In the genomic region with DNA sequence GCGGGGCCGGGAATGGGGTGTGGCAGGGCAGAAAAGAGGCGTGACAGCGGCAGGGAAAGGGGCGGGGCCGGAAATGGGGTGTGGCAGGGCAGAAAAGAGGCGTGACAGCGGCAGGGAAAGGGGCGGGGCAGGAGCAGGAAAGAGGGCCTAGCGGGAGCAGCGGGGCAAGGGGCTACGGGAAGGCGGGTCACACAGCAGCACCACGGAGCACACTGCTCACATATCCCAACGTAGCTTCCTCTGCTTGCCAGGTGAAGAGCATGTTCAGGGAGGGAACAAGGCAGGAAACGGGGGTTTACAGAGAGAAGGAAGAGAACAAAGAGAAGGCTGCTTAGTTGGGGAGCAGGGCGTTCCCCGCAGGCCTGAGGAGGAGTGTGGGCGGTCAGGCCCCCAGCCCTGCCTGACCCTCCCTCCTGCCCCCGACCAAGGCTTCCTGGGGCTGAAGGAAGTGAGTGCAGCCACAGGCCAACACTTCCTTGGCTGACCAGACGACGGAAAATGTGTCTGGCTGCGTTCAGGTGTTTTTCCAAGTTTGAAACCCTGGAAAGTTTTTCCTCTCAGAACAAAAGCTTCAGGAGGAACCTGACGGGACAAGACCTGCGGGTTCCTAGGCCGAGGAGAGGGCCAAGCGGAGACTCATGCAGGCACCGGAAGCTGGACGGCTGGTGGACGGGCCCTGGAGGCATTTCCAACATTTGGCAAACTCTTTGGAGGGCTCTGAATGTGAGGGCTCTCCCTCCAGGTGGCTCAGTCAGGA, we compare ENCODE assay signal across 8 cellular contexts. TPM values are rescaled to one million over a fixed set of nuclear protein-coding genes. Genes with fewer than 3 reads are reported as not detected.
DNase-seq lines count a peak whose midpoint lies in the region; ATAC-seq and TF ChIP-seq lines count a peak whose summit lies in the region.

No MANE protein-coding gene starts in this region.

- no peaks in the 10 kb centered on the region for H3K27me3 ChIP-seq in cardiac muscle cell

- POLR2A ChIA-PET in HEK293T (lab: Yijun Ruan, JAX): interaction anchor here (1.1 to 1.5 kb wide), 2 partner anchors 9 to 14 kb away, joined by 3 to 5 read pairs; partner anchors contain the start of gene UCKL1

- H3K4me1 ChIP-seq in cardiac muscle cell (ENCODE audit: low read depth): no peaks in the 10 kb centered on the region

- peaks cover 0 to 1% of the 10 kb centered on the region in 2 donors for H3K9me3 Mint-ChIP-seq in stimulated activated naive B cell treated with anti-CD40 and anti-IgM and Interleukin-4, amounts not matched to agents 10 μg/mL and 1 μg/mL and 100 μg/mL, for 72 hours

- H3K36me3 ChIP-seq in cardiac muscle cell: peaks cover 24% of the 10 kb centered on the region

- H3K27ac ChIP-seq in cardiac muscle cell: peak overlapping the region; percentile 69

- CTCF ChIA-PET in HEK293T (lab: Yijun Ruan, JAX): interaction anchor here (0.6 kb wide), 1 partner anchor 89 kb away, joined by 5 read pairs; no protein-coding TSS in a partner anchor

- TF ChIP-seq CTCF in cardiac muscle cell (IDR thresholded peaks at IDR 0.05; ENCODE audit: low read depth, low read length): no peak

- DNase-seq in AG08395 (ENCODE audit: low spot score) (peak; percentile 43), HEK293T (ENCODE audit: extremely low spot score) (peak; percentile 76), cardiac muscle cell (ENCODE audit: low read depth in 1 of 2, low spot score in 1 of 2) (peak; percentile 12 to 74), NCI-H187 treated with DMSO at 0.1 percent for 48 hours (lab: John Stamatoyannopoulos, UW) (no peak), inferior parietal cortex (ENCODE audit: extremely low spot score) (no peak)
- peak; percentile 40 for DNase-seq in activated CD4-positive, alpha-beta T cell treated with anti-CD3 and anti-CD28 coated beads, Interleukin-2, amount 50 U/mL, for 1 hour
- DNase-seq in stimulated activated naive B cell treated with anti-CD40 and anti-IgM and Interleukin-4, amounts not matched to agents 10 μg/mL and 1 μg/mL and 100 μg/mL, for 72 hours: no peak

- H3K36me3 Mint-ChIP-seq in stimulated activated naive B cell treated with anti-CD40 and anti-IgM and Interleukin-4, amounts not matched to agents 10 μg/mL and 1 μg/mL and 100 μg/mL, for 72 hours: peaks cover 20 to 42% of the 10 kb centered on the region in 2 donors

- peaks cover 16 to 23% of the 10 kb centered on the region in 2 donors for H3K4me1 Mint-ChIP-seq in stimulated activated naive B cell treated with anti-CD40 and anti-IgM and Interleukin-4, amounts not matched to agents 10 μg/mL and 1 μg/mL and 100 μg/mL, for 72 hours

- ATAC-seq in stimulated activated naive B cell treated with anti-CD40 and anti-IgM and Interleukin-4, amounts not matched to agents 10 μg/mL and 1 μg/mL and 100 μg/mL, for 72 hours (replicated peaks): no peak
- no peak for ATAC-seq in GM19395 (IDR thresholded peaks at IDR 0.05; ENCODE audit: unreplicated experiment)

- peak overlapping the region in 1 of 2 donors; percentile 46 for H3K4me3 Mint-ChIP-seq in stimulated activated naive B cell treated with anti-CD40 and anti-IgM and Interleukin-4, amounts not matched to agents 10 μg/mL and 1 μg/mL and 100 μg/mL, for 72 hours

- no peaks in the 10 kb centered on the region for H3K27me3 Mint-ChIP-seq in stimulated activated naive B cell treated with anti-CD40 and anti-IgM and Interleukin-4, amounts not matched to agents 10 μg/mL and 1 μg/mL and 100 μg/mL, for 72 hours

- no peak overlapping the region for H3K4me3 ChIP-seq in cardiac muscle cell

- no peaks in the 10 kb centered on the region for H3K9me3 ChIP-seq in cardiac muscle cell (ENCODE audit: low read depth)

- peak overlapping the region; percentile 81 for H3K27ac Mint-ChIP-seq in stimulated activated naive B cell treated with anti-CD40 and anti-IgM and Interleukin-4, amounts not matched to agents 10 μg/mL and 1 μg/mL and 100 μg/mL, for 72 hours

TF ChIP-seq in HEK293T, 16 proteins besides CTCF, POLR2A, EP300 and RAD21:
- TF ChIP-seq NFRKB (IDR thresholded peaks at IDR 0.05): no peak
- TF ChIP-seq FOXM1 (IDR thresholded peaks at IDR 0.05; ENCODE audit: borderline replicate concordance): no peak
- TF ChIP-seq CTBP1 (IDR thresholded peaks at IDR 0.05; ENCODE audit: borderline replicate concordance): no peak
- no peak for TF ChIP-seq LEF1 (IDR thresholded peaks at IDR 0.05; ENCODE audit: borderline replicate concordance)
- no peak for TF ChIP-seq HDGF (IDR thresholded peaks at IDR 0.05; ENCODE audit: borderline replicate concordance)
- TF ChIP-seq SP1 (IDR thresholded peaks at IDR 0.05): no peak
- no peak for TF ChIP-seq TARDBP (IDR thresholded peaks at IDR 0.05)
- no peak for TF ChIP-seq FOXA1 (IDR thresholded peaks at IDR 0.05)
- no peak for TF ChIP-seq ARNT (IDR thresholded peaks at IDR 0.05)
- TF ChIP-seq ELF4 (IDR thresholded peaks at IDR 0.05): no peak
- no peak for TF ChIP-seq BHLHE40 (IDR thresholded peaks at IDR 0.05; ENCODE audit: borderline replicate concordance)
- no peak for TF ChIP-seq FOXK2 (IDR thresholded peaks at IDR 0.05)
- TF ChIP-seq ZNF384 (IDR thresholded peaks at IDR 0.05): no peak
- TF ChIP-seq, protein P1, sequence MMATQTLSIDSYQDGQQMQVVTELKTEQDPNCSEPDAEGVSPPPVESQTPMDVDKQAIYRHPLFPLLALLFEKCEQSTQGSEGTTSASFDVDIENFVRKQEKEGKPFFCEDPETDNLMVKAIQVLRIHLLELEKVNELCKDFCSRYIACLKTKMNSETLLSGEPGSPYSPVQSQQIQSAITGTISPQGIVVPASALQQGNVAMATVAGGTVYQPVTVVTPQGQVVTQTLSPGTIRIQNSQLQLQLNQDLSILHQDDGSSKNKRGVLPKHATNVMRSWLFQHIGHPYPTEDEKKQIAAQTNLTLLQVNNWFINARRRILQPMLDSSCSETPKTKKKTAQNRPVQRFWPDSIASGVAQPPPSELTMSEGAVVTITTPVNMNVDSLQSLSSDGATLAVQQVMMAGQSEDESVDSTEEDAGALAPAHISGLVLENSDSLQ (IDR thresholded peaks at IDR 0.05): no peak
- no peak for TF ChIP-seq L3MBTL2 (conservative IDR thresholded peaks at IDR 0.05)
- no peak for TF ChIP-seq SUZ12 (IDR thresholded peaks at IDR 0.05)

RNA-seq across cellular contexts. Expression of gene UCKL1, which starts 13.8 kb away (rescaled TPM):
- total RNA-seq in cardiac muscle cell: 40.2 and 53.5 TPM in 2 replicates
- 84.2 and 96.3 TPM in 2 replicates for polyA plus RNA-seq in cardiac muscle cell

RNA-seq across cellular contexts. Expression of gene ZNF512B, which starts 27.3 kb away (rescaled TPM):
- total RNA-seq in cardiac muscle cell: 41.6 and 45.8 TPM in 2 replicates
- polyA plus RNA-seq in cardiac muscle cell: 13.7 and 15.3 TPM in 2 replicates

RNA-seq across cellular contexts. Expression of gene SAMD10, which starts 37.0 kb away (rescaled TPM):
- total RNA-seq in cardiac muscle cell: 20.3 and 20.8 TPM in 2 replicates
- polyA plus RNA-seq in cardiac muscle cell: 22.6 and 36.5 TPM in 2 replicates

RNA-seq across cellular contexts. Expression of gene PRPF6, which starts 38.5 kb away (rescaled TPM):
- total RNA-seq in cardiac muscle cell: 62.6 and 67.6 TPM in 2 replicates
- polyA plus RNA-seq in cardiac muscle cell: 73.5 and 78.7 TPM in 2 replicates

RNA-seq across cellular contexts. Expression of gene DNAJC5, which starts 47.5 kb away (rescaled TPM):
- total RNA-seq in cardiac muscle cell: 37.7 and 45.4 TPM in 2 replicates
- 9.4 and 10.2 TPM in 2 replicates for polyA plus RNA-seq in cardiac muscle cell

Comparison
In these comparisons a context has a peak if more than half of its experiments do, and no peak if none do; other contexts are left out.
1. DNase-seq: peak in AG08395 (single experiment), HEK293T (single experiment), activated CD4-positive, alpha-beta T cell treated with anti-CD3 and anti-CD28 coated beads, Interleukin-2, amount 50 U/mL, for 1 hour (single experiment) and cardiac muscle cell (2 of 2); none in stimulated activated naive B cell treated with anti-CD40 and anti-IgM and Interleukin-4, amounts not matched to agents 10 μg/mL and 1 μg/mL and 100 μg/mL, for 72 hours (single experiment), NCI-H187 treated with DMSO at 0.1 percent for 48 hours (single experiment) and inferior parietal cortex (single experiment).